In the genomic region with DNA sequence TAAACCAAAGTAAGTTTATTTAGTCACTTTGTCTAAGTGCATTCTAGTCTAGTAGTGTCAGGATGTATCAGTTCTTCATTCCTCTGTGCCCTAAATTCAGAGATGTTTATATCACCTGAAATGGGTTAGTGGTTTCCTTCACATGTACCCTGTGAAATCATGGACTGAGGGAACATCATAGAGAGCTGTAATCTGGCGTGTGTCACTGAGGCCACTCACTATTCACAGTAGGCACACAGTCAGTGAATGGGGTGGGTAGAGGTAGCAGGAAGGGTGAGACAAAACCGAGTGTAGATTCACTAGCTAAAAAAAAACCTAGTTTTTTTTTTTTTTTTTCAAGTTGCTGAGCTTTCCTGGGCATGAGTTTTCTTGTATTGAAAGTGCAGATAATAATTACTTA, we compare ENCODE assay signal across 1 cellular context.
TF ChIP-seq lines count a peak whose summit lies in the region.

No MANE protein-coding gene starts in this region.

TF ChIP-seq in H1, 55 proteins besides CTCF, POLR2A, EP300 and RAD21:
- TF ChIP-seq, protein P1, sequence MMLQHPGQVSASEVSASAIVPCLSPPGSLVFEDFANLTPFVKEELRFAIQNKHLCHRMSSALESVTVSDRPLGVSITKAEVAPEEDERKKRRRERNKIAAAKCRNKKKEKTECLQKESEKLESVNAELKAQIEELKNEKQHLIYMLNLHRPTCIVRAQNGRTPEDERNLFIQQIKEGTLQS (IDR thresholded peaks at IDR 0.05; ENCODE audit: insufficient read depth, low read depth, low read length), result no peak
- no peak for TF ChIP-seq SUZ12 (IDR thresholded peaks at IDR 0.05; ENCODE audit: low read length)
- no peak for TF ChIP-seq TCF12 (IDR thresholded peaks at IDR 0.05; ENCODE audit: low read depth, low read length)
- TF ChIP-seq, protein P2, sequence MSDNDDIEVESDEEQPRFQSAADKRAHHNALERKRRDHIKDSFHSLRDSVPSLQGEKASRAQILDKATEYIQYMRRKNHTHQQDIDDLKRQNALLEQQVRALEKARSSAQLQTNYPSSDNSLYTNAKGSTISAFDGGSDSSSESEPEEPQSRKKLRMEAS (IDR thresholded peaks at IDR 0.05), result no peak
- no peak for TF ChIP-seq CTBP2 (IDR thresholded peaks at IDR 0.05; ENCODE audit: borderline replicate concordance, insufficient read depth, insufficient read length, low read length)
- no peak for TF ChIP-seq SP2 (IDR thresholded peaks at IDR 0.05; ENCODE audit: low read length)
- TF ChIP-seq SP1 (IDR thresholded peaks at IDR 0.05; ENCODE audit: low read depth, low read length), result no peak
- TF ChIP-seq RNF2 (IDR thresholded peaks at IDR 0.05; ENCODE audit: borderline replicate concordance, low read depth, low read length, missing control alignments, poor library complexity, severe bottlenecking), result no peak
- TF ChIP-seq, protein P3, sequence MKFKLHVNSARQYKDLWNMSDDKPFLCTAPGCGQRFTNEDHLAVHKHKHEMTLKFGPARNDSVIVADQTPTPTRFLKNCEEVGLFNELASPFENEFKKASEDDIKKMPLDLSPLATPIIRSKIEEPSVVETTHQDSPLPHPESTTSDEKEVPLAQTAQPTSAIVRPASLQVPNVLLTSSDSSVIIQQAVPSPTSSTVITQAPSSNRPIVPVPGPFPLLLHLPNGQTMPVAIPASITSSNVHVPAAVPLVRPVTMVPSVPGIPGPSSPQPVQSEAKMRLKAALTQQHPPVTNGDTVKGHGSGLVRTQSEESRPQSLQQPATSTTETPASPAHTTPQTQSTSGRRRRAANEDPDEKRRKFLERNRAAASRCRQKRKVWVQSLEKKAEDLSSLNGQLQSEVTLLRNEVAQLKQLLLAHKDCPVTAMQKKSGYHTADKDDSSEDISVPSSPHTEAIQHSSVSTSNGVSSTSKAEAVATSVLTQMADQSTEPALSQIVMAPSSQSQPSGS (IDR thresholded peaks at IDR 0.05; ENCODE audit: low read length), result no peak
- TF ChIP-seq BACH1 (IDR thresholded peaks at IDR 0.05; ENCODE audit: low read length), result no peak
